Comparison of ENCODE assay signal across 13 cellular contexts in genomic region chr15:52228928-52229327, GRCh38. TPM values are rescaled to one million over a fixed set of nuclear protein-coding genes. Genes with fewer than 3 reads are reported as not detected.
DNase-seq lines count a peak whose midpoint lies in the region; ATAC-seq, FAIRE-seq and TF ChIP-seq lines count a peak whose summit lies in the region.
"Had no signal": no experiment of that assay in that cellular context is flagged by ENCODE, and none has a peak within 500 bp of the region (broad histone marks: within the 10 kb centered on the region; RNA-seq: fewer than 3 reads in every experiment).

No MANE protein-coding gene starts in this region.

- no peaks in the 10 kb centered on the region for H3K36me3 Mint-ChIP-seq in naive B cell
- H3K36me3 Mint-ChIP-seq: activated naive CD8-positive, alpha-beta T cell treated with anti-CD3 and anti-CD28 coated beads, Interleukin-2, amount 10 ng/mL, durations not matched to agents 7 days and 5 days had no signal

- no peak overlapping the region for H3K4me3 ChIP-seq in bronchial epithelial cell (ENCODE audit: low read depth, low read length)
- H3K4me3 ChIP-seq: gastrocnemius medialis had no signal

- peak overlapping the region; percentile 98 to 100 (median 100) for H3K27ac Mint-ChIP-seq in naive B cell
- H3K27ac Mint-ChIP-seq: activated naive CD8-positive, alpha-beta T cell treated with anti-CD3 and anti-CD28 coated beads, Interleukin-2, amount 10 ng/mL, durations not matched to agents 7 days and 5 days had no signal

- POLR2A ChIA-PET in GM10248 (lab: Yijun Ruan, JAX), result no interaction called here

- TF ChIP-seq CTCF in GM10248 (IDR thresholded peaks at IDR 0.05; ENCODE audit: control extremely low read depth, extremely low read depth, low read depth, missing control alignments) (no peak), bronchial epithelial cell (IDR thresholded peaks at IDR 0.05; ENCODE audit: insufficient read depth, low read length, severe bottlenecking) (peak; percentile 5)

- no peaks in the 10 kb centered on the region for H3K9me3 Mint-ChIP-seq in naive B cell
- H3K9me3 Mint-ChIP-seq: activated naive CD8-positive, alpha-beta T cell treated with anti-CD3 and anti-CD28 coated beads, Interleukin-2, amount 10 ng/mL, durations not matched to agents 7 days and 5 days had no signal

- no peak for FAIRE-seq in bronchial epithelial cell (lab: Jason Lieb, UNC)
- FAIRE-seq: G401.6 had no signal

- CTCF ChIA-PET in GM10248 (lab: Yijun Ruan, JAX), result interaction anchor here (1.2 to 7.4 kb wide), 7 partner anchors 9 to 579 kb away, joined by 3 to 82 read pairs (median 9); no protein-coding TSS in a partner anchor

- DNase-seq in GM10248 (ENCODE audit: extremely low spot score) (peak; percentile 52), HT1080 (ENCODE audit: low read depth) (peak; percentile 46), bronchial epithelial cell (ENCODE audit: low read depth) (peak; percentile 86), naive B cell (peak; percentile 94), DMS79 treated with DMSO at 0.1 percent for 48 hours (lab: John Stamatoyannopoulos, UW) (no peak), dermis blood vessel endothelial cell (no peak)
- DNase-seq: activated naive CD8-positive, alpha-beta T cell treated with anti-CD3 and anti-CD28 coated beads, Interleukin-2, amount 10 ng/mL, durations not matched to agents 7 days and 5 days; gastrocnemius medialis; NCI-H345; nucleus accumbens had no signal

- peak overlapping the region; percentile 46 to 88 (median 66) for H3K4me3 Mint-ChIP-seq in naive B cell
- H3K4me3 Mint-ChIP-seq: activated naive CD8-positive, alpha-beta T cell treated with anti-CD3 and anti-CD28 coated beads, Interleukin-2, amount 10 ng/mL, durations not matched to agents 7 days and 5 days had no signal

- no peaks in the 10 kb centered on the region for H3K27me3 Mint-ChIP-seq in naive B cell
- H3K27me3 Mint-ChIP-seq: activated naive CD8-positive, alpha-beta T cell treated with anti-CD3 and anti-CD28 coated beads, Interleukin-2, amount 10 ng/mL, durations not matched to agents 7 days and 5 days had no signal

- H3K27me3 ChIP-seq in bronchial epithelial cell (ENCODE audit: control insufficient read depth, insufficient read depth, low read length), result no peaks in the 10 kb centered on the region
- H3K27me3 ChIP-seq: gastrocnemius medialis had no signal

- H3K36me3 ChIP-seq in bronchial epithelial cell (ENCODE audit: control insufficient read depth, insufficient read depth, low read length), result peaks cover 4% of the 10 kb centered on the region

- H3K4me1 Mint-ChIP-seq in naive B cell, result peaks cover 38 to 80% (median 43%) of the 10 kb centered on the region in 3 donors

- ATAC-seq in naive B cell (ENCODE audit: low read depth in 2 of 2) (peak; percentile 71 to 78), GM19463 (IDR thresholded peaks at IDR 0.05; ENCODE audit: unreplicated experiment) (no peak), GM19324 (IDR thresholded peaks at IDR 0.05; ENCODE audit: low FRiP score, unreplicated experiment) (no peak)
- ATAC-seq: gastrocnemius medialis had no signal

RNA-seq across cellular contexts. Expression of gene GNB5, which starts 37.7 kb away (rescaled TPM):
- 38.2 and 46.3 TPM in 2 replicates for total RNA-seq in HT1080 (2014; rRNA removed; shearing (Covaris generic))
- 34.2 and 38.6 TPM in 2 replicates for polyA plus RNA-seq in HT1080 (2015; cell fraction: cytosol; rRNA removed)
- polyA plus RNA-seq in HT1080 (2015; cell fraction: nucleus; rRNA removed), result 23.1 and 29.1 TPM in 2 replicates
- total RNA-seq in bronchial epithelial cell, result 46.1 and 54.9 TPM in 2 replicates
- polyA plus RNA-seq in naive B cell (ENCODE audit: low read depth in 6 of 6), result 100 to 1,000 TPM in 1 of 6 donors, 10 to 100 TPM in 5; 76.9 to 103 (median 88.7) TPM
- 31.8 and 48.3 TPM in 2 replicates for total RNA-seq in dermis blood vessel endothelial cell

Comparison
In these comparisons a context has a peak if more than half of its experiments do, and no peak if none do; other contexts are left out.
1. DNase-seq: peak in GM10248 (single experiment), HT1080 (single experiment), bronchial epithelial cell (single experiment) and naive B cell (single experiment); none in DMS79 treated with DMSO at 0.1 percent for 48 hours (single experiment) and dermis blood vessel endothelial cell (single experiment).
2. ATAC-seq: peak in naive B cell (2 of 2); none in GM19463 (single experiment) and GM19324 (single experiment).